In genomic region chr15:95624616-95625361, GRCh38 we compare ENCODE assay signal across 30 cellular contexts.
"Had no signal": no experiment of that assay in that cellular context is flagged by ENCODE, and none has a peak within 500 bp of the region (broad histone marks: within the 10 kb centered on the region; RNA-seq: fewer than 3 reads in every experiment).

No MANE protein-coding gene starts in this region.

- H3K9me3 ChIP-seq: breast epithelium, pancreas, thyroid gland had no signal

- H3K4me1 ChIP-seq: breast epithelium, esophagus squamous epithelium, lower lobe of right lung, pancreas, psoas muscle, stomach, thyroid gland had no signal

- DNase-seq: activated CD4-positive, alpha-beta T cell treated with anti-CD3 and anti-CD28 coated beads for 48 hours; activated CD4-positive, alpha-beta T cell treated with anti-CD3 and anti-CD28 coated beads, Interleukin-2, amount 50 U/mL, for 48 hours; activated CD8-positive, alpha-beta memory T cell treated with anti-CD3 and anti-CD28 coated beads for 24 hours; activated effector memory CD4-positive, alpha-beta T cell treated with anti-CD3 and anti-CD28 coated beads, Interleukin-2, amount 50 U/mL, for 16 hours; activated naive CD4-positive, alpha-beta T cell treated with anti-CD3 and anti-CD28 coated beads for 36 hours; activated naive CD8-positive, alpha-beta T cell treated with anti-CD3 and anti-CD28 coated beads for 36 hours; amniotic stem cell; central memory CD4-positive, alpha-beta T cell; effector CD4-positive, alpha-beta T cell; esophagus squamous epithelium; hypothalamus; immature natural killer cell; lower lobe of right lung; mesenchymal stem cell; natural killer cell; pancreas; psoas muscle; right cardiac atrium; stimulated activated CD4-positive, alpha-beta T cell treated with anti-CD3 and anti-CD28 coated beads, Interleukin-15, amount 100 ng/mL, for 24 hours; stimulated activated CD4-positive, alpha-beta T cell treated with anti-CD3 and anti-CD28 coated beads, Interleukin-2, amount 100 ng/mL, for 24 hours; stimulated activated naive B cell treated with anti-CD40 and anti-IgM and Interleukin-4, amounts not matched to agents 10 μg/mL and 1 μg/mL and 100 μg/mL, for 72 hours; stomach; T-helper 17 cell; T1000; thyroid gland had no signal

- H3K27me3 ChIP-seq: breast epithelium, esophagus squamous epithelium, pancreas, stomach, thyroid gland had no signal

- H3K27ac ChIP-seq: epithelial cell of prostate, lower lobe of right lung, pancreas, psoas muscle, WERI-Rb-1 had no signal

- H3K36me3 ChIP-seq: breast epithelium, esophagus squamous epithelium, lower lobe of right lung, pancreas, stomach, thyroid gland, WERI-Rb-1 had no signal

- H3K4me3 ChIP-seq: breast epithelium, esophagus squamous epithelium, lower lobe of right lung, pancreas, psoas muscle, stomach, thyroid gland had no signal

- ATAC-seq: activated CD4-positive, CD25-positive, alpha-beta regulatory T cell treated with anti-CD3 and anti-CD28 coated beads, Interleukin-2, amount 50 U/mL, for 24 hours; lower lobe of right lung; natural killer cell; psoas muscle; SK-N-SH treated with all-trans-retinoic acid at 6 μM for 48 hours; stimulated activated naive B cell treated with anti-CD40 and anti-IgM and Interleukin-4, amounts not matched to agents 10 μg/mL and 1 μg/mL and 100 μg/mL, for 72 hours; T-helper 17 cell had no signal
